21 cellular contexts compared by ENCODE assay signal in genomic region chr7:553637-554111, GRCh38.
"Had no signal": no experiment of that assay in that cellular context is flagged by ENCODE, and none has a peak within 500 bp of the region (broad histone marks: within the 10 kb centered on the region; RNA-seq: fewer than 3 reads in every experiment).

No MANE protein-coding gene starts in this region.

- DNase-seq: activated B cell treated with CpG ODN at 0.5 μM for 24 hours; activated CD4-positive, alpha-beta memory T cell treated with anti-CD3 and anti-CD28 coated beads, Interleukin-2, amount 10 ng/mL, durations not matched to agents 7 days and 5 days; activated CD4-positive, alpha-beta T cell treated with anti-CD3 and anti-CD28 coated beads for 4 hours; activated effector memory CD4-positive, alpha-beta T cell treated with anti-CD3 and anti-CD28 coated beads, Interleukin-2, amount 50 U/mL, for 16 hours; activated naive CD4-positive, alpha-beta T cell treated with anti-CD3 and anti-CD28 coated beads, Interleukin-2, amount 10 ng/mL, durations not matched to agents 7 days and 5 days; amygdala; cerebellar nuclear complex; cortex of kidney; head of caudate nucleus; hypothalamus; left cardiac atrium; stimulated activated CD4-positive, alpha-beta T cell treated with anti-CD3 and anti-CD28 coated beads, Interleukin-4, amount 100 ng/mL, for 24 hours; T-helper 9 cell; tibial artery; uterus had no signal

- H3K36me3 ChIP-seq: uterus had no signal

- H3K9me3 Mint-ChIP-seq: activated B cell treated with CpG ODN at 0.5 μM for 24 hours; activated CD4-positive, alpha-beta memory T cell treated with anti-CD3 and anti-CD28 coated beads, Interleukin-2, amount 10 ng/mL, durations not matched to agents 7 days and 5 days; activated naive CD4-positive, alpha-beta T cell treated with anti-CD3 and anti-CD28 coated beads, Interleukin-2, amount 10 ng/mL, durations not matched to agents 7 days and 5 days; natural killer cell treated with Interleukin-12 subunit alpha and Interleukin-12 subunit beta and Interleukin-15 and Interleukin-18, amount 100 ng/mL, for 72 hours; stimulated activated naive CD8-positive, alpha-beta T cell treated with anti-CD3 and anti-CD28 coated beads, Interleukin-15, Interleukin-2, amounts not matched to agents 100 ng/mL and 50 ng/mL, for 24 hours had no signal

- H3K4me1 Mint-ChIP-seq: activated B cell treated with CpG ODN at 0.5 μM for 24 hours; activated CD4-positive, alpha-beta memory T cell treated with anti-CD3 and anti-CD28 coated beads, Interleukin-2, amount 10 ng/mL, durations not matched to agents 7 days and 5 days; activated naive CD4-positive, alpha-beta T cell treated with anti-CD3 and anti-CD28 coated beads, Interleukin-2, amount 10 ng/mL, durations not matched to agents 7 days and 5 days had no signal

- H3K27ac Mint-ChIP-seq: activated B cell treated with CpG ODN at 0.5 μM for 24 hours; activated CD4-positive, alpha-beta memory T cell treated with anti-CD3 and anti-CD28 coated beads, Interleukin-2, amount 10 ng/mL, durations not matched to agents 7 days and 5 days; activated naive CD4-positive, alpha-beta T cell treated with anti-CD3 and anti-CD28 coated beads, Interleukin-2, amount 10 ng/mL, durations not matched to agents 7 days and 5 days; natural killer cell treated with Interleukin-12 subunit alpha and Interleukin-12 subunit beta and Interleukin-15 and Interleukin-18, amount 100 ng/mL, for 72 hours; stimulated activated naive CD8-positive, alpha-beta T cell treated with anti-CD3 and anti-CD28 coated beads, Interleukin-15, Interleukin-2, amounts not matched to agents 100 ng/mL and 50 ng/mL, for 24 hours had no signal

- H3K4me3 ChIP-seq: gastroesophageal sphincter, lung, tibial artery, uterus had no signal

- H3K4me3 Mint-ChIP-seq: activated B cell treated with CpG ODN at 0.5 μM for 24 hours; activated CD4-positive, alpha-beta memory T cell treated with anti-CD3 and anti-CD28 coated beads, Interleukin-2, amount 10 ng/mL, durations not matched to agents 7 days and 5 days; activated naive CD4-positive, alpha-beta T cell treated with anti-CD3 and anti-CD28 coated beads, Interleukin-2, amount 10 ng/mL, durations not matched to agents 7 days and 5 days; natural killer cell treated with Interleukin-12 subunit alpha and Interleukin-12 subunit beta and Interleukin-15 and Interleukin-18, amount 100 ng/mL, for 72 hours; stimulated activated naive CD8-positive, alpha-beta T cell treated with anti-CD3 and anti-CD28 coated beads, Interleukin-15, Interleukin-2, amounts not matched to agents 100 ng/mL and 50 ng/mL, for 24 hours had no signal

- ATAC-seq: gastroesophageal sphincter; left cardiac atrium; natural killer cell treated with Interleukin-12 subunit alpha and Interleukin-12 subunit beta and Interleukin-15 and Interleukin-18, amount 100 ng/mL, for 72 hours had no signal

- H3K4me1 ChIP-seq: gastroesophageal sphincter, parathyroid adenoma, uterus had no signal

- H3K9me3 ChIP-seq: gastroesophageal sphincter, uterus had no signal

- H3K27me3 Mint-ChIP-seq: activated B cell treated with CpG ODN at 0.5 μM for 24 hours; activated CD4-positive, alpha-beta memory T cell treated with anti-CD3 and anti-CD28 coated beads, Interleukin-2, amount 10 ng/mL, durations not matched to agents 7 days and 5 days; activated naive CD4-positive, alpha-beta T cell treated with anti-CD3 and anti-CD28 coated beads, Interleukin-2, amount 10 ng/mL, durations not matched to agents 7 days and 5 days; natural killer cell treated with Interleukin-12 subunit alpha and Interleukin-12 subunit beta and Interleukin-15 and Interleukin-18, amount 100 ng/mL, for 72 hours; stimulated activated naive CD8-positive, alpha-beta T cell treated with anti-CD3 and anti-CD28 coated beads, Interleukin-15, Interleukin-2, amounts not matched to agents 100 ng/mL and 50 ng/mL, for 24 hours had no signal

- H3K27ac ChIP-seq: epithelial cell of prostate, gastroesophageal sphincter, parathyroid adenoma, tibial artery, uterus had no signal
